Comparison of ENCODE assay signal across 8 cellular contexts in the genomic region with DNA sequence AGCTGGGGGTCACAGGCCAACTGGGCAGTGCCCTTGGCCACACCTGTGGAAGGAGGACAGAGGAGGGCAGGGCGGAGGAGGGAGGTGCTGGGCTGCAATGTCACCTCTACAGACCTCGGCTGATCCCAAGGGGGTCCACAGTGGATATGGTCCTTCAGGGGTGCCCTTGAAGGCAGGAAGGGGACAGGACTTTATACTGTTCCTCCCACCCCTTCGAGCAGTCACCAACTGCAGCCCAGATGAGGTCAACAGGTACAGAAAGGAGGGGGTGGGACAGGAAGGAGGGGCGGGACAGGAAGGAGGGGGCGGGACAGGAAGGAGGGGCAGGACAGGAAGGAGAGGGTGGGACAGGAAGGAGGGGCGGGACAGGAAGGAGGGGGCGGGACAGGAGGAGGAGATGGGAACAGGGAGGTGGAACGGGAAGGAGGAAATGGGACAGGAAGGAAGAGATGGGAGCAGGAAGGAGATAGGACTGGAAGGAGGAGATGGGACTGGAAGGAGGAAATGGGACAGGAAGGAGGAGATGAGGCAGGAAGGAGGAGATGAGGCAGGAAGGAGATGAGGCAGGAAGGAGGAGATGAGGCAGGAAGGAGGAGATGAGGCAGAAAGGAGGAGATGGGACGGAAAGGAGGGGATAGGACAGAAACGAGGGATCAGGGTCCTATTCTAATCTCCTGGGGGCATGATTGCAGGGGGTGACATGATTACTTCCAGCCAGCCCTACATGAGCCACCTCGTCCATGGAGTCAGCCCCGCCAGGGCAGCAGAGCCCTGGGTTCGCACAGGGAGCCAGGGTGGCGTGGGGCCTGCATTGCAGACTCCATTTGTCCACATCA. TPM values are rescaled to one million over a fixed set of nuclear protein-coding genes. Genes with fewer than 3 reads are reported as not detected.
DNase-seq lines count a peak whose midpoint lies in the region; ATAC-seq, FAIRE-seq and TF ChIP-seq lines count a peak whose summit lies in the region.

No MANE protein-coding gene starts in this region.

- no peaks in the 10 kb centered on the region for H3K9me3 Mint-ChIP-seq in activated naive CD4-positive, alpha-beta T cell treated with anti-CD3 and anti-CD28 coated beads for 36 hours
- H3K9me3 Mint-ChIP-seq in natural killer cell treated with Interleukin-12 subunit alpha and Interleukin-12 subunit beta and Interleukin-15 and Interleukin-18, amount 100 ng/mL, for 72 hours: no peaks in the 10 kb centered on the region
- H3K9me3 Mint-ChIP-seq in chondrocyte (ENCODE audit: low read depth): no peaks in the 10 kb centered on the region

- H3K36me3 Mint-ChIP-seq in activated naive CD4-positive, alpha-beta T cell treated with anti-CD3 and anti-CD28 coated beads for 36 hours (ENCODE audit: low read depth): no peaks in the 10 kb centered on the region
- H3K36me3 Mint-ChIP-seq in natural killer cell treated with Interleukin-12 subunit alpha and Interleukin-12 subunit beta and Interleukin-15 and Interleukin-18, amount 100 ng/mL, for 72 hours: no peaks in the 10 kb centered on the region
- H3K36me3 Mint-ChIP-seq in chondrocyte (ENCODE audit: low read depth): no peaks in the 10 kb centered on the region

- H3K27ac Mint-ChIP-seq in activated naive CD4-positive, alpha-beta T cell treated with anti-CD3 and anti-CD28 coated beads for 36 hours: peak overlapping the region; percentile 92
- peak overlapping the region; percentile 92 for H3K27ac Mint-ChIP-seq in natural killer cell treated with Interleukin-12 subunit alpha and Interleukin-12 subunit beta and Interleukin-15 and Interleukin-18, amount 100 ng/mL, for 72 hours
- no peak overlapping the region for H3K27ac Mint-ChIP-seq in chondrocyte (ENCODE audit: unreplicated experiment)

- peak; percentile 86 for DNase-seq in GM20000 (ENCODE audit: low spot score)
- peak; percentile 89 for DNase-seq in activated naive CD4-positive, alpha-beta T cell treated with anti-CD3 and anti-CD28 coated beads for 36 hours
- DNase-seq in natural killer cell treated with Interleukin-12 subunit alpha and Interleukin-12 subunit beta and Interleukin-15 and Interleukin-18, amount 100 ng/mL, for 72 hours (ENCODE audit: low spot score): no peak
- no peak for DNase-seq in D721Med (ENCODE audit: insufficient read length, low spot score)
- no peak for DNase-seq in middle frontal gyrus (ENCODE audit: extremely low spot score, low spot score)
- no peak for DNase-seq in chondrocyte (ENCODE audit: low spot score)

- intact Hi-C loops in activated naive CD4-positive, alpha-beta T cell treated with anti-CD3 and anti-CD28 coated beads for 36 hours (cut with micrococcal nuclease): loop anchor here (1.0 to 5.0 kb wide), 4 partner anchors 17 to 540 kb away; partner anchors contain the start of genes OSBPL2 and SLCO4A1

- H3K4me1 Mint-ChIP-seq in activated naive CD4-positive, alpha-beta T cell treated with anti-CD3 and anti-CD28 coated beads for 36 hours (ENCODE audit: low read depth): peaks cover 53% of the 10 kb centered on the region
- peaks cover 9% of the 10 kb centered on the region in 2 donors for H3K4me1 Mint-ChIP-seq in natural killer cell treated with Interleukin-12 subunit alpha and Interleukin-12 subunit beta and Interleukin-15 and Interleukin-18, amount 100 ng/mL, for 72 hours (ENCODE audit: low read depth in 2 of 2)
- H3K4me1 Mint-ChIP-seq in chondrocyte (ENCODE audit: low read depth): peaks cover 8% of the 10 kb centered on the region

- H3K27ac ChIP-seq in 22Rv1: peak overlapping the region; percentile 48; the same call in 1 of the 2 replicates

- CTCF ChIA-PET in activated naive CD4-positive, alpha-beta T cell treated with anti-CD3 and anti-CD28 coated beads for 36 hours (lab: Charles Lee): no interaction called here

- TF ChIP-seq POLR2A in Raji (IDR thresholded peaks at IDR 0.05; ENCODE audit: insufficient read depth, low read depth, low read length): peak; percentile 81

- ATAC-seq in natural killer cell treated with Interleukin-12 subunit alpha and Interleukin-12 subunit beta and Interleukin-15 and Interleukin-18, amount 100 ng/mL, for 72 hours: peak; percentile 74 to 82

- H3K4me3 Mint-ChIP-seq in activated naive CD4-positive, alpha-beta T cell treated with anti-CD3 and anti-CD28 coated beads for 36 hours: peak overlapping the region; percentile 67
- peak overlapping the region; percentile 76 for H3K4me3 Mint-ChIP-seq in natural killer cell treated with Interleukin-12 subunit alpha and Interleukin-12 subunit beta and Interleukin-15 and Interleukin-18, amount 100 ng/mL, for 72 hours
- H3K4me3 Mint-ChIP-seq in chondrocyte (ENCODE audit: unreplicated experiment): no peak overlapping the region

- no peaks in the 10 kb centered on the region for H3K27me3 Mint-ChIP-seq in activated naive CD4-positive, alpha-beta T cell treated with anti-CD3 and anti-CD28 coated beads for 36 hours (ENCODE audit: low read depth)
- H3K27me3 Mint-ChIP-seq in natural killer cell treated with Interleukin-12 subunit alpha and Interleukin-12 subunit beta and Interleukin-15 and Interleukin-18, amount 100 ng/mL, for 72 hours: peaks cover 0 to 2% of the 10 kb centered on the region in 2 donors
- peaks cover 28% of the 10 kb centered on the region for H3K27me3 Mint-ChIP-seq in chondrocyte (ENCODE audit: low read depth)

- no peak for FAIRE-seq in D721Med (lab: Jason Lieb, UNC)

- TF ChIP-seq CTCF in 22Rv1 (IDR thresholded peaks at IDR 0.05): no peak
- no peak for TF ChIP-seq CTCF in GM20000 (IDR thresholded peaks at IDR 0.05; ENCODE audit: extremely low read depth, missing control alignments)
- no peak for TF ChIP-seq CTCF in D721Med (IDR thresholded peaks at IDR 0.05; ENCODE audit: insufficient read depth, missing control alignments)
- no peak for TF ChIP-seq CTCF in chondrocyte (IDR thresholded peaks at IDR 0.05)

RNA-seq across cellular contexts. Expression of gene MRGBP, which starts 19.4 kb away (rescaled TPM):
- 1 to 10 TPM; 7.3 to 8.0 TPM for total RNA-seq in activated naive CD4-positive, alpha-beta T cell treated with anti-CD3 and anti-CD28 coated beads for 36 hours
- 10 to 100 TPM; 14.4 to 19.3 TPM for total RNA-seq in natural killer cell treated with Interleukin-12 subunit alpha and Interleukin-12 subunit beta and Interleukin-15 and Interleukin-18, amount 100 ng/mL, for 72 hours
- 9.5 to 10.4 TPM (median 10.3 TPM) in 3 replicates for total RNA-seq in chondrocyte

RNA-seq across cellular contexts. Expression of gene OGFR, which starts 27.7 kb away (rescaled TPM):
- total RNA-seq in activated naive CD4-positive, alpha-beta T cell treated with anti-CD3 and anti-CD28 coated beads for 36 hours: 10 to 100 TPM; 23.7 to 24.6 TPM
- total RNA-seq in natural killer cell treated with Interleukin-12 subunit alpha and Interleukin-12 subunit beta and Interleukin-15 and Interleukin-18, amount 100 ng/mL, for 72 hours: 10 to 100 TPM; 75.9 to 88.7 TPM
- total RNA-seq in chondrocyte: 31.5 to 32.2 TPM (median 31.8 TPM) in 3 replicates

RNA-seq across cellular contexts. Expression of gene COL9A3, which starts 39.9 kb away (rescaled TPM):
- total RNA-seq in activated naive CD4-positive, alpha-beta T cell treated with anti-CD3 and anti-CD28 coated beads for 36 hours: not detected
- total RNA-seq in natural killer cell treated with Interleukin-12 subunit alpha and Interleukin-12 subunit beta and Interleukin-15 and Interleukin-18, amount 100 ng/mL, for 72 hours: not detected
- 8.6 to 11.3 TPM (median 8.9 TPM) in 3 replicates for total RNA-seq in chondrocyte

Comparison
In these comparisons a context has a peak if more than half of its experiments do, and no peak if none do; other contexts are left out.
1. DNase-seq: peak in GM20000 (single experiment) and activated naive CD4-positive, alpha-beta T cell treated with anti-CD3 and anti-CD28 coated beads for 36 hours (single experiment); none in natural killer cell treated with Interleukin-12 subunit alpha and Interleukin-12 subunit beta and Interleukin-15 and Interleukin-18, amount 100 ng/mL, for 72 hours (single experiment), D721Med (single experiment), middle frontal gyrus (single experiment) and chondrocyte (single experiment).